In the genomic region with DNA sequence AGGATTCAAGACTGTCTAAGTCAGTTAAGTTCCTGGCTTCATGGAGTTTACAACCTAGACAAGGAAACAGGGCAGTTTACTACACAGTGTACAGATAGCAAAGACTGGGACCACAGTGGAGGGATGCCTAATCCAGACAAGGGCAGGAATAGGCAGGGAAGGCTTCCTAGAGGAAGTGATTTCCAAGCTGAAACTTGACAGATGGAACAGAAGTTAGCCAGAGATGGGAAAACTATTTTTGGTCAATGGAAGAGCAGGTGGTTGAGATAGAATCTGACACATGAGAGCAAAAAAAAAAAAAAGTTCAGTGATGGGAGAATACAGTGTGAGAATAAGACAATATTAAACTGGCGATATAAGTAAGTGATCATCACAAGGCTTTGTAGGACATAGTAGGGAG, we compare ENCODE assay signal across 8 cellular contexts. TPM values are rescaled to one million over a fixed set of nuclear protein-coding genes. Genes with fewer than 3 reads are reported as not detected.
A peak's percentile ranks its signal among the peaks of the same experiment; 100 is the strongest.
DNase-seq lines count a peak whose midpoint lies in the region; ATAC-seq, FAIRE-seq and TF ChIP-seq lines count a peak whose summit lies in the region.

No MANE protein-coding gene starts in this region.

- intact Hi-C loops in left ventricle myocardium inferior (cut with micrococcal nuclease): no loop called here
- intact Hi-C loops in Right ventricle myocardium inferior (cut with DNase I): loop anchor here (5.0 kb wide), 1 partner anchor 88 kb away; a partner anchor contains a TSS
- intact Hi-C loops in transverse colon (cut with DNase I; ENCODE audit: low total_unique reads): no loop called here

- H3K27ac ChIP-seq in left ventricle myocardium inferior (replicated peaks) (peak overlapping the region; percentile 89), keratinocyte (ENCODE audit: control insufficient read depth, insufficient read depth, low read length) (peak overlapping the region; percentile 97), transverse colon (peak overlapping the region; percentile 84 to 94 (median 88))

- H3K4me3 ChIP-seq in left ventricle myocardium inferior (peak overlapping the region; percentile 81), keratinocyte (ENCODE audit: control insufficient read depth in 2 of 3, extremely low read depth in 1 of 3, insufficient read depth in 2 of 3, low read depth in 1 of 3, low read length in 3 of 3) (peak overlapping the region; percentile 67 to 100 (median 99)), transverse colon (peak overlapping the region in 2 of 4 donors; percentile 67 to 86)

- H3K36me3 ChIP-seq in left ventricle myocardium inferior (peaks cover 30% of the 10 kb centered on the region), keratinocyte (ENCODE audit: control insufficient read depth in 2 of 2, extremely low read depth in 1 of 2, insufficient read depth in 2 of 2, low read length in 2 of 2) (peaks cover 4 to 23% of the 10 kb centered on the region in 2 experiments), transverse colon (peaks cover 0 to 15% (median 4%) of the 10 kb centered on the region in 4 donors)

- H3K9ac ChIP-seq in keratinocyte (ENCODE audit: control insufficient read depth, extremely low read depth, insufficient read depth, low read length): peak overlapping the region; percentile 99

- H3K9me3 Mint-ChIP-seq in activated naive CD4-positive, alpha-beta T cell treated with anti-CD3 and anti-CD28 coated beads, Interleukin-2, amount 50 U/mL, for 72 hours: no peaks in the 10 kb centered on the region

- no peaks in the 10 kb centered on the region for H3K9me1 ChIP-seq in keratinocyte (ENCODE audit: control insufficient read depth, extremely low read depth, insufficient read depth, low read length)

- H2AFZ ChIP-seq in keratinocyte (ENCODE audit: control insufficient read depth, low read length): no peak overlapping the region

- DNase-seq in left ventricle myocardium inferior (no peak), Right ventricle myocardium inferior (ENCODE audit: missing footprints) (no peak), keratinocyte (ENCODE audit: low read depth, low spot score) (no peak), transverse colon (no peak), dedifferentiated amniotic fluid mesenchymal stem cell (ENCODE audit: extremely low spot score) (no peak), AML-193 (lab: John Stamatoyannopoulos, UW) (no peak)
- no peak for DNase-seq in activated naive CD4-positive, alpha-beta T cell treated with anti-CD3 and anti-CD28 coated beads, Interleukin-2, amount 50 U/mL, for 72 hours (ENCODE audit: low spot score in 2 of 2)

- dilution Hi-C loops in keratinocyte (cut with MboI; ENCODE audit: extremely low pct_ligation_motif_present, low sequenced_read_pairs): no loop called here

- ATAC-seq in Right ventricle myocardium inferior: no peak
- ATAC-seq in activated naive CD4-positive, alpha-beta T cell treated with anti-CD3 and anti-CD28 coated beads, Interleukin-2, amount 50 U/mL, for 72 hours: no peak
- no peak for ATAC-seq in GM21381 (IDR thresholded peaks at IDR 0.05; ENCODE audit: unreplicated experiment)

- H3K4me1 ChIP-seq in left ventricle myocardium inferior: peaks cover 39% of the 10 kb centered on the region
- H3K4me1 ChIP-seq in keratinocyte (ENCODE audit: control insufficient read depth, extremely low read depth, insufficient read depth, low read length): peaks cover 15% of the 10 kb centered on the region
- peaks cover 13 to 31% (median 18%) of the 10 kb centered on the region in 4 donors for H3K4me1 ChIP-seq in transverse colon

- FAIRE-seq in keratinocyte (lab: Jason Lieb, UNC): no peak

- in situ Hi-C loops in transverse colon (cut with MboI; ENCODE audit: low pct_ligation_motif_present in 1 of 4, low pct_unique_long_range_greater_than_20kb in 1 of 4, low sequenced_read_pairs in 3 of 4): no loop called here

- H4K20me1 ChIP-seq in keratinocyte (ENCODE audit: control insufficient read depth, extremely low read depth, insufficient read depth, low read length): no peaks in the 10 kb centered on the region

- TF ChIP-seq CTCF in left ventricle myocardium inferior (IDR thresholded peaks at IDR 0.05; ENCODE audit: borderline replicate concordance) (no peak), keratinocyte (optimal IDR thresholded peaks at IDR 0.05 in 1 of 3, IDR thresholded peaks at IDR 0.05 in 1 of 3, conservative IDR thresholded peaks at IDR 0.05 in 1 of 3; ENCODE audit: extremely low read depth in 1 of 3, insufficient read depth in 2 of 3, low read length in 3 of 3) (no peak), transverse colon (IDR thresholded peaks at IDR 0.05) (no peak)

- peaks cover 36% of the 10 kb centered on the region for H3K79me2 ChIP-seq in keratinocyte (ENCODE audit: control insufficient read depth, insufficient read depth, low read length)

- H3K27me3 ChIP-seq in left ventricle myocardium inferior (ENCODE audit: low read depth) (no peaks in the 10 kb centered on the region), keratinocyte (ENCODE audit: control insufficient read depth, extremely low read depth, insufficient read depth, low read length) (no peaks in the 10 kb centered on the region), transverse colon (no peaks in the 10 kb centered on the region)

- peaks cover 31 to 33% of the 10 kb centered on the region in 2 donors for H3K36me3 Mint-ChIP-seq in activated naive CD4-positive, alpha-beta T cell treated with anti-CD3 and anti-CD28 coated beads, Interleukin-2, amount 50 U/mL, for 72 hours

- no peak for TF ChIP-seq POLR2A in transverse colon (IDR thresholded peaks at IDR 0.05)

- WGBS in transverse colon (ENCODE audit: low coverage in 1 of 2), 2 donors: 82 to 100% methylated on average over 1 of the region's 1 CpG

- no peak for TF ChIP-seq EP300 in transverse colon (IDR thresholded peaks at IDR 0.05; ENCODE audit: low read depth)

- H3K4me2 ChIP-seq in keratinocyte (ENCODE audit: control insufficient read depth, extremely low read depth, insufficient read depth, low read depth, low read length): peak overlapping the region; percentile 79

- H3K27ac Mint-ChIP-seq in activated naive CD4-positive, alpha-beta T cell treated with anti-CD3 and anti-CD28 coated beads, Interleukin-2, amount 50 U/mL, for 72 hours: peak overlapping the region; percentile 99 to 100

- H3K9me3 ChIP-seq in left ventricle myocardium inferior (replicated peaks): no peaks in the 10 kb centered on the region
- no peaks in the 10 kb centered on the region for H3K9me3 ChIP-seq in keratinocyte (ENCODE audit: control insufficient read depth, low read depth, low read length)
- H3K9me3 ChIP-seq in transverse colon: no peaks in the 10 kb centered on the region

RNA-seq across cellular contexts. Expression of a gene that starts 1.3 kb away (rescaled TPM):
- total RNA-seq in left ventricle myocardium inferior (53.1 TPM), Right ventricle myocardium inferior (51.2 TPM), transverse colon (10 to 100 TPM; 26.3 to 92.8 (median 74.4) TPM)
- total RNA-seq in activated naive CD4-positive, alpha-beta T cell treated with anti-CD3 and anti-CD28 coated beads, Interleukin-2, amount 50 U/mL, for 72 hours: 10 to 100 TPM; 67.9 to 94.6 TPM
- polyA plus RNA-seq in keratinocyte: 81.2 to 97.0 TPM (median 82.2 TPM) in 3 replicates
- 79.8 TPM for polyA plus RNA-seq in keratinocyte (2011; ENCODE audit: low read depth)
- polyA plus RNA-seq in keratinocyte (2011; cell fraction: cytosol; rRNA removed): 102 TPM in 2 replicates
- polyA plus RNA-seq in keratinocyte (2011; cell fraction: nucleus; rRNA removed): 55.5 and 59.9 TPM in 2 replicates
- polyA plus RNA-seq in keratinocyte (2012; ENCODE audit: low replicate concordance): 50.2 and 93.6 TPM in 2 replicates
- 31.7 to 46.3 TPM (median 37.3 TPM) in 3 replicates for polyA minus RNA-seq in keratinocyte
- 46.0 TPM for polyA minus RNA-seq in keratinocyte (2011; cell fraction: cytosol; rRNA and poly(A)+ RNA removed)
- polyA minus RNA-seq in keratinocyte (2011; cell fraction: nucleus; rRNA and poly(A)+ RNA removed): 9.0 and 15.7 TPM in 2 replicates

RNA-seq across cellular contexts. Expression of a gene that starts 1.4 kb away (rescaled TPM):
- 13.5 TPM for total RNA-seq in left ventricle myocardium inferior
- total RNA-seq in Right ventricle myocardium inferior: 10.7 TPM
- total RNA-seq in activated naive CD4-positive, alpha-beta T cell treated with anti-CD3 and anti-CD28 coated beads, Interleukin-2, amount 50 U/mL, for 72 hours: 10 to 100 TPM; 41.3 to 45.1 TPM
- polyA plus RNA-seq in keratinocyte: 14.1 to 23.3 TPM (median 19.1 TPM) in 3 replicates
- polyA plus RNA-seq in keratinocyte (2011; ENCODE audit: low read depth): 8.9 TPM
- 17.6 and 20.9 TPM in 2 replicates for polyA plus RNA-seq in keratinocyte (2011; cell fraction: cytosol; rRNA removed)
- polyA plus RNA-seq in keratinocyte (2011; cell fraction: nucleus; rRNA removed): 19.5 and 21.1 TPM in 2 replicates
- polyA plus RNA-seq in keratinocyte (2012; ENCODE audit: low replicate concordance): 22.5 and 22.9 TPM in 2 replicates
- 13.4 to 16.8 TPM (median 14.5 TPM) in 3 replicates for polyA minus RNA-seq in keratinocyte
- 4.0 TPM for polyA minus RNA-seq in keratinocyte (2011; cell fraction: cytosol; rRNA and poly(A)+ RNA removed)
- 5.3 and 19.8 TPM in 2 replicates for polyA minus RNA-seq in keratinocyte (2011; cell fraction: nucleus; rRNA and poly(A)+ RNA removed)
- 10 to 100 TPM in 2 of 4 donors, 1 to 10 TPM in 1, under 1 TPM in 1; 0.37 to 10.5 (median 6.4) TPM for total RNA-seq in transverse colon
